ENCODE assay signal across 26 cellular contexts in the genomic region with DNA sequence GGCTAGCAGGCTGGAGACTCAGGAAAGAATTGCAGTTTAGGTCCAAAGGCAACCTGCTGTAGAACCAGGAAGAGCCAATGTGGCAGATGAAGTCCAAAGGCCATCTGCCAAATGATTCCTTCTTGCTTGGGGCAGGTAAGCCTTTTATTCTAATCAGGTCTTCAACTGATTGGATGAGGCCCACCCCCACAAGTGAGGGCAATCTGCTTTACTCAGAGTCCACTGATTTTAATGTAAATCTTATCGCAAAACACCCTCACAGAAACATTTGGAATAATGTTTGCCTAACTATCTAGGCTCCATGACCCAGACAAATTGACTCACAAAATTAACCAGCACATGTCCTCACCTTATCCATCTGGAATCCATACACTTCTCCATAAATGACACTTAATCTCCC. TPM values are rescaled to one million over a fixed set of nuclear protein-coding genes. Genes with fewer than 3 reads are reported as not detected.
DNase-seq lines count a peak whose midpoint lies in the region; ATAC-seq, FAIRE-seq and TF ChIP-seq lines count a peak whose summit lies in the region.
"Had no signal": no experiment of that assay in that cellular context is flagged by ENCODE, and none has a peak within 500 bp of the region (broad histone marks: within the 10 kb centered on the region; RNA-seq: fewer than 3 reads in every experiment).

No MANE protein-coding gene starts in this region.

- peaks cover 0 to 37% of the 10 kb centered on the region in 2 donors for H3K9me3 ChIP-seq in CD4-positive, alpha-beta memory T cell (ENCODE audit: control insufficient read depth in 1 of 2, low read length in 2 of 2)
- H3K9me3 ChIP-seq in K562 (replicated peaks; ENCODE audit: control insufficient read depth, insufficient read depth, low read depth, low read length) (no peaks in the 10 kb centered on the region), small intestine (ENCODE audit: control insufficient read depth, low read depth) (peaks cover 1% of the 10 kb centered on the region)
- H3K9me3 ChIP-seq: HAP-1 had no signal

- DNase-seq in activated T-cell treated with anti-CD3 and anti-CD28 coated beads, Interleukin-2, amount 50 U/mL, for 24 hours = no peak
- DNase-seq in activated T-cell treated with anti-CD3 and anti-CD28 coated beads, Interleukin-2, amount 50 U/mL, for 1 hour = no peak
- no peak for DNase-seq in CD4-positive, alpha-beta memory T cell
- DNase-seq in K562 (ENCODE audit: extremely low read depth in 1 of 4, low spot score in 3 of 4) (no peak), small intestine (peak; percentile 51), G401 (ENCODE audit: low spot score) (no peak), nephron progenitor cell (no peak)
- DNase-seq: COR-L47, DMS153, GF-D8, GM23248, NCI-H1048, NCI-H1436 treated with DMSO at 0.1 percent for 48 hours, NCI-H2029, NCI-H2171, NCI-H526, PC-3, RPMI8226, SIG-M5 had no signal

- peaks cover 9% of the 10 kb centered on the region for H3K36me3 ChIP-seq in CD4-positive, alpha-beta memory T cell (ENCODE audit: insufficient read depth, low read length)
- H3K36me3 ChIP-seq in K562 (ENCODE audit: control insufficient read depth, insufficient read depth, low read length) (no peaks in the 10 kb centered on the region), small intestine (ENCODE audit: control insufficient read depth in 2 of 2, insufficient read depth in 2 of 2, low read length in 2 of 2) (no peaks in the 10 kb centered on the region)
- H3K36me3 ChIP-seq: BLaER1, HAP-1 had no signal

- H3K79me2 ChIP-seq in K562 (ENCODE audit: control insufficient read depth, insufficient read depth, low read length) = no peaks in the 10 kb centered on the region

- in situ Hi-C loops in K562 (cut with MboI) = no loop called here
- in situ Hi-C loops in G401 (cut with HindIII; ENCODE audit: low sequenced_read_pairs) = no loop called here

- no peak overlapping the region for H2AFZ ChIP-seq in K562 (ENCODE audit: low read depth, low read length)
- H2AFZ ChIP-seq: GM23248 had no signal

- no peaks in the 10 kb centered on the region for H4K20me1 ChIP-seq in K562 (replicated peaks; ENCODE audit: control insufficient read depth, insufficient read depth, low read length)
- H4K20me1 ChIP-seq: BLaER1 had no signal

- no peak overlapping the region for H3K4me2 ChIP-seq in K562 (ENCODE audit: insufficient read depth, low read length)
- H3K4me2 ChIP-seq: BLaER1 had no signal

- H3K4me3 Mint-ChIP-seq in activated T-cell treated with anti-CD3 and anti-CD28 coated beads, Interleukin-2, amount 50 U/mL, for 24 hours = no peak overlapping the region
- peak overlapping the region in 4 of 8 donors; percentile 2 to 46 (median 12) for H3K4me3 Mint-ChIP-seq in CD4-positive, alpha-beta memory T cell
- no peak overlapping the region for H3K4me3 Mint-ChIP-seq in nephron progenitor cell

- no peak overlapping the region for H3K4me3 ChIP-seq in CD4-positive, alpha-beta memory T cell (ENCODE audit: low read length in 2 of 2)
- H3K4me3 ChIP-seq in K562 (no peak overlapping the region), small intestine (ENCODE audit: low read depth in 1 of 2, low read length in 2 of 2) (no peak overlapping the region)
- H3K4me3 ChIP-seq: BLaER1, GM23248, HAP-1 had no signal

- BruUV-seq in K562 (replicated peaks; lab: Mats Ljungman, UMichigan) = no TSS peak

- ATAC-seq in K562 = no peak
- ATAC-seq: PC-3 had no signal

- WGBS in K562 (ENCODE audit: insufficient coverage, low coverage, missing lambda C conversion rate) = 0% methylated on average over 1 of the region's 1 CpG
- WGBS in small intestine, 3 donors = 95 to 100% (median 95%) methylated on average over 1 of the region's 1 CpG

- POLR2A ChIA-PET in CD4-positive, alpha-beta memory T cell (lab: Charles Lee; ENCODE audit: partially characterized antibody) = interaction anchor here (12.9 to 31.1 kb wide), 3 partner anchors 1 to 46 kb away, joined by 280 to 1079 read pairs (median 1079); partner anchors contain the start of gene GIMAP8
- POLR2A ChIA-PET in K562 (lab: Yijun Ruan, JAX) = no interaction called here

- peaks cover 48% of the 10 kb centered on the region for H3K4me1 ChIP-seq in CD4-positive, alpha-beta memory T cell (ENCODE audit: insufficient read depth, low read length)
- no peaks in the 10 kb centered on the region for H3K4me1 ChIP-seq in K562 (replicated peaks in 1 of 2; ENCODE audit: control insufficient read depth in 2 of 2, insufficient read depth in 2 of 2, low read length in 2 of 2)
- H3K4me1 ChIP-seq in small intestine (ENCODE audit: control insufficient read depth in 2 of 2, insufficient read depth in 1 of 2, low read depth in 1 of 2, low read length in 1 of 2) = no peaks in the 10 kb centered on the region
- H3K4me1 ChIP-seq: HAP-1 had no signal

- no peak for TF ChIP-seq CTCF in K562 (IDR thresholded peaks at IDR 0.05 in 2 of 3, conservative IDR thresholded peaks at IDR 0.05 in 1 of 3; ENCODE audit: insufficient read depth in 2 of 3, low read depth in 1 of 3, low read length in 3 of 3)
- TF ChIP-seq CTCF in nephron progenitor cell (IDR thresholded peaks at IDR 0.05) = no peak

- FAIRE-seq in K562 (lab: Jason Lieb, UNC) (no peak), small intestine (lab: Jason Lieb, UNC) (no peak)

- H3K4me1 Mint-ChIP-seq in activated T-cell treated with anti-CD3 and anti-CD28 coated beads, Interleukin-2, amount 50 U/mL, for 24 hours (ENCODE audit: low read depth) = peaks cover 52% of the 10 kb centered on the region
- peaks cover 41 to 86% (median 60%) of the 10 kb centered on the region in 4 donors for H3K4me1 Mint-ChIP-seq in CD4-positive, alpha-beta memory T cell
- H3K4me1 Mint-ChIP-seq in nephron progenitor cell = no peaks in the 10 kb centered on the region

- no peak overlapping the region for H3K27ac ChIP-seq in CD4-positive, alpha-beta memory T cell (ENCODE audit: low read depth, low read length)
- H3K27ac ChIP-seq in K562 (ENCODE audit: extremely low read depth, low read depth, low read length) (no peak overlapping the region), small intestine (ENCODE audit: low read depth in 1 of 2, low read length in 1 of 2) (no peak overlapping the region)
- H3K27ac ChIP-seq: BLaER1, GM23248, HL-60 had no signal

- H3K27me3 Mint-ChIP-seq in activated T-cell treated with anti-CD3 and anti-CD28 coated beads, Interleukin-2, amount 50 U/mL, for 24 hours = no peaks in the 10 kb centered on the region
- no peaks in the 10 kb centered on the region for H3K27me3 Mint-ChIP-seq in CD4-positive, alpha-beta memory T cell
- peaks cover 9% of the 10 kb centered on the region for H3K27me3 Mint-ChIP-seq in nephron progenitor cell (ENCODE audit: low read depth, poor library complexity)

- TF ChIP-seq RAD21 in K562 (CRISPR knock-in tag; conservative IDR thresholded peaks at IDR 0.05 in 1 of 2, IDR thresholded peaks at IDR 0.05 in 1 of 2) = no peak

- H3K36me3 Mint-ChIP-seq in activated T-cell treated with anti-CD3 and anti-CD28 coated beads, Interleukin-2, amount 50 U/mL, for 24 hours (ENCODE audit: low read depth) = peaks cover 94% of the 10 kb centered on the region
- peaks cover 90 to 97% of the 10 kb centered on the region in 2 donors for H3K36me3 Mint-ChIP-seq in CD4-positive, alpha-beta memory T cell
- H3K36me3 Mint-ChIP-seq in nephron progenitor cell (ENCODE audit: low read depth) = peaks cover 7% of the 10 kb centered on the region

- CTCF ChIA-PET in CD4-positive, alpha-beta memory T cell (lab: Charles Lee; ENCODE audit: partially characterized antibody) = no interaction called here
- CTCF ChIA-PET in K562 (lab: Yijun Ruan, JAX; ENCODE audit: low intra/inter-chr PET ratio) = no interaction called here

- H3K9me1 ChIP-seq in K562 (ENCODE audit: control insufficient read depth, insufficient read depth, low read length) = no peaks in the 10 kb centered on the region

- TF ChIP-seq EP300 in K562 (IDR thresholded peaks at IDR 0.05; ENCODE audit: low read length) = no peak

- no peak for TF ChIP-seq POLR2A in K562 (conservative IDR thresholded peaks at IDR 0.05)

- peak overlapping the region; percentile 57 for H3K27ac Mint-ChIP-seq in activated T-cell treated with anti-CD3 and anti-CD28 coated beads, Interleukin-2, amount 50 U/mL, for 24 hours
- H3K27ac Mint-ChIP-seq in CD4-positive, alpha-beta memory T cell = peak overlapping the region in 6 of 7 donors; percentile 0 to 55 (median 46)
- H3K27ac Mint-ChIP-seq in nephron progenitor cell = no peak overlapping the region

- no peaks in the 10 kb centered on the region for H3K27me3 ChIP-seq in CD4-positive, alpha-beta memory T cell (ENCODE audit: insufficient read depth, low read length)
- H3K27me3 ChIP-seq in K562 (ENCODE audit: control insufficient read depth in 2 of 2, insufficient read depth in 2 of 2, low read length in 2 of 2) (peaks cover 3 to 14% of the 10 kb centered on the region in 2 experiments; a peak in 4 of 5 replicates), small intestine (ENCODE audit: control insufficient read depth in 2 of 2, insufficient read depth in 2 of 2, low read length in 2 of 2) (no peaks in the 10 kb centered on the region)
- H3K27me3 ChIP-seq: BLaER1 had no signal

- H3K9me3 Mint-ChIP-seq in activated T-cell treated with anti-CD3 and anti-CD28 coated beads, Interleukin-2, amount 50 U/mL, for 24 hours = peaks cover 41% of the 10 kb centered on the region
- peaks cover 9 to 79% (median 57%) of the 10 kb centered on the region in 8 donors for H3K9me3 Mint-ChIP-seq in CD4-positive, alpha-beta memory T cell
- H3K9me3 Mint-ChIP-seq in nephron progenitor cell = peaks cover 41% of the 10 kb centered on the region

- no peak overlapping the region for H3K9ac ChIP-seq in K562 (ENCODE audit: insufficient read depth in 1 of 2, low read depth in 2 of 2, low read length in 2 of 2)
- H3K9ac ChIP-seq: BLaER1, GM23248 had no signal

- intact Hi-C loops in CD4-positive, alpha-beta memory T cell (cut with micrococcal nuclease) = no loop called here
- intact Hi-C loops in K562 (cut with micrococcal nuclease) = no loop called here

RNA-seq across cellular contexts. Expression of gene GIMAP8, which starts 7.8 kb away (rescaled TPM):
- total RNA-seq in CD4-positive, alpha-beta memory T cell = 10 to 100 TPM; 59.0 to 62.5 TPM
- 10 to 100 TPM in 1 of 2 donors, 1 to 10 TPM in 1; 9.8 to 39.9 TPM for polyA plus RNA-seq in CD4-positive, alpha-beta memory T cell
- total RNA-seq in K562 (2011; cell fraction: chromatin; rRNA removed; ENCODE audit: low replicate concordance) = not detected in 2 replicates
- not detected in 2 replicates for total RNA-seq in K562 (2011; cell fraction: nucleolus; rRNA removed)
- total RNA-seq in K562 (2011; cell fraction: nucleoplasm; rRNA removed) = not detected in 2 replicates
- total RNA-seq in K562 (2014; rRNA removed) (not detected in 2 replicates), K562 (2014; rRNA removed; fragmentation: Illumina TruSeq; extraction: Trizol) (not detected in 2 replicates), K562 (2015; rRNA removed; fragmentation: Illumina TruSeq; extraction: Trizol) (not detected in 2 replicates), K562 (2021) (0.16 TPM in 1 of 2 replicates, not detected in the other)
- polyA plus RNA-seq in K562 (2011; rRNA removed) (not detected in 2 replicates), K562 (2014; fragmentation: Illumina TruSeq; extraction: Trizol) (not detected in 2 replicates), K562 (2014; fragmentation: Nextera tagmentation; extraction: Ambion mirVana) (not detected), K562 (2014; rRNA removed) (not detected in 2 replicates), small intestine (10 to 100 TPM in 1 of 3 donors, 1 to 10 TPM in 1, under 1 TPM in 1; 0.67 to 14.0 (median 3.0) TPM)
- not detected in 2 replicates for polyA plus RNA-seq in K562 (2011; cell fraction: cytosol; rRNA removed)
- polyA plus RNA-seq in K562 (2011; cell fraction: nucleus; rRNA removed) = not detected in 2 replicates
- polyA plus RNA-seq in K562 (2012) = 0.01 TPM in 2 replicates
- polyA minus RNA-seq in K562 (2011; rRNA and poly(A)+ RNA removed) = not detected in 2 replicates
- polyA minus RNA-seq in K562 (2011; cell fraction: cytosol; rRNA and poly(A)+ RNA removed) = not detected in 2 replicates
- polyA minus RNA-seq in K562 (2011; cell fraction: nucleus; rRNA and poly(A)+ RNA removed) = not detected in 2 replicates
- not detected in 2 replicates for total RNA-seq in G401 (2014; rRNA removed; shearing (Covaris generic))
- total RNA-seq: A673, Daoy, GM23248, HT1080, M059J, PC-3 had no signal
- polyA plus RNA-seq: GM23248 had no signal

RNA-seq across cellular contexts. Expression of gene GIMAP7, which starts 56.4 kb away (rescaled TPM):
- 100 to 1,000 TPM; 464 to 476 TPM for total RNA-seq in CD4-positive, alpha-beta memory T cell
- polyA plus RNA-seq in CD4-positive, alpha-beta memory T cell = 1,000 to 10,000 TPM in 1 of 2 donors, 100 to 1,000 TPM in 1; 557 to 1,096 TPM
- total RNA-seq in K562 (2011; cell fraction: chromatin; rRNA removed; ENCODE audit: low replicate concordance) = not detected in 2 replicates
- not detected in 2 replicates for total RNA-seq in K562 (2011; cell fraction: nucleolus; rRNA removed)
- not detected in 2 replicates for total RNA-seq in K562 (2011; cell fraction: nucleoplasm; rRNA removed)
- total RNA-seq in K562 (2014; rRNA removed) = not detected in 2 replicates
- not detected in 2 replicates for total RNA-seq in K562 (2014; rRNA removed; fragmentation: Illumina TruSeq; extraction: Trizol)
- not detected in 2 replicates for total RNA-seq in K562 (2015; rRNA removed; fragmentation: Illumina TruSeq; extraction: Trizol)
- 0.25 and 0.42 TPM in 2 replicates for total RNA-seq in K562 (2021)
- polyA plus RNA-seq in K562 (2011; rRNA removed) = not detected in 2 replicates
- not detected in 2 replicates for polyA plus RNA-seq in K562 (2011; cell fraction: cytosol; rRNA removed)
- polyA plus RNA-seq in K562 (2011; cell fraction: nucleus; rRNA removed) = not detected in 2 replicates
- polyA plus RNA-seq in K562 (2012) = not detected in 2 replicates
- not detected in 2 replicates for polyA plus RNA-seq in K562 (2014; fragmentation: Illumina TruSeq; extraction: Trizol)
- polyA plus RNA-seq in K562 (2014; fragmentation: Nextera tagmentation; extraction: Ambion mirVana) = not detected
- not detected in 2 replicates for polyA plus RNA-seq in K562 (2014; rRNA removed)
- not detected in 2 replicates for polyA minus RNA-seq in K562 (2011; rRNA and poly(A)+ RNA removed)
- not detected in 2 replicates for polyA minus RNA-seq in K562 (2011; cell fraction: cytosol; rRNA and poly(A)+ RNA removed)
- polyA minus RNA-seq in K562 (2011; cell fraction: nucleus; rRNA and poly(A)+ RNA removed) = not detected in 2 replicates
- polyA plus RNA-seq in small intestine = 10 to 100 TPM in 2 of 3 donors, 1 to 10 TPM in 1; 3.1 to 31.1 (median 17.0) TPM
- total RNA-seq in G401 (2014; rRNA removed; shearing (Covaris generic)) = not detected in 2 replicates
- total RNA-seq: A673, Daoy, GM23248, HT1080, M059J, PC-3 had no signal
- polyA plus RNA-seq: GM23248 had no signal

Comparison
In these comparisons a context has a peak if more than half of its experiments do, and no peak if none do; other contexts are left out.
1. RNA of gene GIMAP8, which starts 7.8 kb away (total RNA-seq): 59.0 to 62.5 TPM in CD4-positive, alpha-beta memory T cell; 0.16 TPM in K562 and not detected in G401; every median in the first group is over 10 times any median in the second.
2. RNA of gene GIMAP7, which starts 56.4 kb away (total RNA-seq): 464 to 476 TPM in CD4-positive, alpha-beta memory T cell; 0.25 to 0.42 TPM in K562 and not detected in G401; every median in the first group is over 100 times any median in the second.